23 cellular contexts compared by ENCODE assay signal in the genomic region with DNA sequence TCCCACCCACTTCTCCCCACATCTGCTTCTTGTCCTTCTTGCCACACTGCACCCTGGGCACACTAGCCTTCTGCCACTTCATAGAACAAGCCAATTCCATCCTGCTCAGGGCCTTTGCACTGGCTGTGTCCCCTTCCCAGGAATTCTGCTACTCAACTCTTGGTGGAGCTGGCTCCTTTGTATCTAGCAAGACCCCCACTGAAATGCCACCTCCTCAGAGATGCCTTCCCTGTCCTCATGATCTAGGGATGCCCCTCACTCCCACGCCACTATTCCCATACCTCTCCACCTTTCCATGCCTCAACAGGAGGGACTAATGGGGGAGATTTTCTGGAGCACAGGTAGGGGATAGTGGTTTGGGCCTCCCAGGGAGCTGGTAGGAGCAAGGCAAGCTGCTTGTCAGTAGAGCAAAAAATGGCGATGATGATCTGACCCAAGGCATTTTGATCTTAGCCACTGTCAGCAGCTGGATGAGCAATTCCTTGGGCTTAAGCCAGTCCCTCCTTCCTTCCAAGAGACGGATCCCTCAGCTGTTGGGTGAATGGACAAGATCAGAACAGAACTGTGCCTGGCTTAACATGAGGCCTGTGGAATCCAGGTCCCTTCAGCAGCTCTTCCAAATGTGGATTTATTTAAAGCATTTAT. TPM values are rescaled to one million over a fixed set of nuclear protein-coding genes. Genes with fewer than 3 reads are reported as not detected.
DNase-seq lines count a peak whose midpoint lies in the region; ATAC-seq and TF ChIP-seq lines count a peak whose summit lies in the region.
"Had no signal": no experiment of that assay in that cellular context is flagged by ENCODE, and none has a peak within 500 bp of the region (broad histone marks: within the 10 kb centered on the region; RNA-seq: fewer than 3 reads in every experiment).

No MANE protein-coding gene starts in this region.

- no TSS peak for BruUV-seq in IMR-90 (replicated peaks; lab: Mats Ljungman, UMichigan)

- no CpG with 5 or more reads among the region's 3 CpGs for WGBS in IMR-90 (ENCODE audit: extremely low coverage in 2 of 2, insufficient read length in 1 of 2), 2 experiments
- 55% methylated on average over 3 of the region's 3 CpGs for WGBS in esophagus muscularis mucosa

- H3K9me1 ChIP-seq in IMR-90 (ENCODE audit: insufficient read depth, low read length), result no peaks in the 10 kb centered on the region

- H3K27me3 ChIP-seq in IMR-90 (ENCODE audit: control insufficient read depth, insufficient read depth, low read length), result peaks cover 30% of the 10 kb centered on the region
- H3K27me3 ChIP-seq in esophagus muscularis mucosa, result no peaks in the 10 kb centered on the region
- H3K27me3 ChIP-seq: esophagus squamous epithelium, transverse colon had no signal

- no peak overlapping the region for H2BK15ac ChIP-seq in IMR-90 (ENCODE audit: low read depth, low read length)

- H3K9ac ChIP-seq in IMR-90 (ENCODE audit: low read depth, low read length), result no peak overlapping the region

- no peak overlapping the region for H3K56ac ChIP-seq in IMR-90 (ENCODE audit: extremely low read depth, insufficient read depth, low read length)

- H2AFZ ChIP-seq in IMR-90 (replicated peaks; ENCODE audit: low read length, poor library complexity), result no peak overlapping the region

- H3K27me3 Mint-ChIP-seq in osteocyte (ENCODE audit: unreplicated experiment), result peaks cover 64% of the 10 kb centered on the region

- H2BK20ac ChIP-seq in IMR-90 (ENCODE audit: low read depth, low read length), result no peak overlapping the region

- no peak overlapping the region for H3K4me3 Mint-ChIP-seq in osteocyte (ENCODE audit: unreplicated experiment)
- H3K4me3 Mint-ChIP-seq: B cell had no signal

- DNase-seq in EH (ENCODE audit: low read depth), result peak; percentile 41
- peak; percentile 28 for DNase-seq in IMR-90
- DNase-seq in esophagus muscularis mucosa (ENCODE audit: extremely low spot score), result peak; percentile 64
- peak; percentile 64 for DNase-seq in osteocyte (ENCODE audit: extremely low spot score, unreplicated experiment)
- DNase-seq in medulla oblongata (ENCODE audit: extremely low spot score), result no peak
- no peak for DNase-seq in GM10248 (ENCODE audit: extremely low spot score)
- DNase-seq in occipital lobe (lab: John Stamatoyannopoulos, UW), result no peak
- DNase-seq: amniotic stem cell; Caco-2; central memory CD4-positive, alpha-beta T cell; effector CD4-positive, alpha-beta T cell; esophagus squamous epithelium; H7; lower lobe of right lung; NCI-H1694; stimulated activated CD4-positive, alpha-beta T cell treated with anti-CD3 and anti-CD28 coated beads, Interleukin-2, amount 100 ng/mL, for 24 hours; stimulated activated naive CD8-positive, alpha-beta T cell treated with anti-CD3 and anti-CD28 coated beads, Interleukin-15, Interleukin-2, amounts not matched to agents 100 U/mL and 50 U/mL, for 24 hours; transverse colon had no signal

- CTCF ChIA-PET in IMR-90 (lab: Yijun Ruan, JAX) (no interaction called here), GM10248 (lab: Yijun Ruan, JAX) (interaction anchor here (1.1 to 1.7 kb wide), 2 partner anchors 9 to 42 kb away, joined by 3 to 10 read pairs; no protein-coding TSS in a partner anchor)

- H3K36me3 ChIP-seq in IMR-90 (ENCODE audit: control insufficient read depth, insufficient read depth, low read length), result no peaks in the 10 kb centered on the region
- H3K36me3 ChIP-seq in esophagus muscularis mucosa, result no peaks in the 10 kb centered on the region
- H3K36me3 ChIP-seq: esophagus squamous epithelium, lower lobe of right lung, transverse colon had no signal

- ATAC-seq in IMR-90 (ENCODE audit: low read depth) (no peak), HG03159 (IDR thresholded peaks at IDR 0.05; ENCODE audit: unreplicated experiment) (no peak)
- ATAC-seq: activated CD4-positive, CD25-positive, alpha-beta regulatory T cell treated with anti-CD3 and anti-CD28 coated beads, Interleukin-2, amount 50 U/mL, for 24 hours; HepG2; lower lobe of right lung; SK-N-SH treated with all-trans-retinoic acid at 6 μM for 48 hours; stimulated activated naive CD8-positive, alpha-beta T cell treated with anti-CD3 and anti-CD28 coated beads, Interleukin-15, Interleukin-2, amounts not matched to agents 100 U/mL and 50 U/mL, for 24 hours had no signal

- H3K4me3 ChIP-seq in IMR-90 (ENCODE audit: insufficient read depth, low read depth, low read length) (no peak overlapping the region), esophagus muscularis mucosa (no peak overlapping the region)
- H3K4me3 ChIP-seq: esophagus squamous epithelium, lower lobe of right lung, transverse colon had no signal

- no peak overlapping the region for H3K4me2 ChIP-seq in IMR-90 (ENCODE audit: low read depth, low read length)

- H3K4me1 ChIP-seq in IMR-90 (ENCODE audit: control insufficient read depth, insufficient read depth, low read length) (peaks cover 2% of the 10 kb centered on the region; the same call in 1 of the 2 replicates), esophagus muscularis mucosa (peaks cover 10 to 12% (median 12%) of the 10 kb centered on the region in 4 donors)
- H3K4me1 ChIP-seq: Caco-2 had no signal

- H3K9me3 Mint-ChIP-seq in osteocyte (ENCODE audit: unreplicated experiment), result no peaks in the 10 kb centered on the region

- H4K91ac ChIP-seq in IMR-90 (ENCODE audit: insufficient read depth, low read depth, low read length), result no peak overlapping the region

- intact Hi-C loops in IMR-90 (cut with micrococcal nuclease) (no loop called here), esophagus muscularis mucosa (cut with DNase I) (no loop called here)

- no peak overlapping the region for H3K23ac ChIP-seq in IMR-90 (ENCODE audit: low read depth, low read length)

- dilution Hi-C loops in IMR-90 (cut with HindIII; ENCODE audit: low sequenced_read_pairs, unreplicated experiment), result no loop called here

- H4K5ac ChIP-seq in IMR-90 (ENCODE audit: low read depth, low read length), result no peak overlapping the region

- no peak overlapping the region for H3K27ac Mint-ChIP-seq in osteocyte (ENCODE audit: unreplicated experiment)
- H3K27ac Mint-ChIP-seq: B cell had no signal

- TF ChIP-seq RAD21 in IMR-90 (IDR thresholded peaks at IDR 0.05; ENCODE audit: low read length), result no peak

- peaks cover 9% of the 10 kb centered on the region for H3K4me1 Mint-ChIP-seq in osteocyte (ENCODE audit: unreplicated experiment)

- no peak overlapping the region for H3K4ac ChIP-seq in IMR-90 (ENCODE audit: low read depth, low read length)

- no peak overlapping the region for H3K27ac ChIP-seq in IMR-90 (ENCODE audit: insufficient read depth, low read length)
- no peak overlapping the region for H3K27ac ChIP-seq in esophagus muscularis mucosa (replicated peaks in 1 of 4)
- H3K27ac ChIP-seq: esophagus squamous epithelium, lower lobe of right lung, transverse colon had no signal

- H4K8ac ChIP-seq in IMR-90 (ENCODE audit: low read depth in 2 of 2, low read length in 2 of 2), result no peak overlapping the region

- no peak for TF ChIP-seq EP300 in esophagus muscularis mucosa (IDR thresholded peaks at IDR 0.05)

- no peaks in the 10 kb centered on the region for H3K36me3 Mint-ChIP-seq in osteocyte (ENCODE audit: unreplicated experiment)

- no peaks in the 10 kb centered on the region for H4K20me1 ChIP-seq in IMR-90 (ENCODE audit: insufficient read depth, low read length)

- no peak overlapping the region for H3K18ac ChIP-seq in IMR-90 (ENCODE audit: low read depth, low read length)

- H3K9me3 ChIP-seq in IMR-90 (ENCODE audit: control insufficient read depth, insufficient read depth, low read length) (no peaks in the 10 kb centered on the region), esophagus muscularis mucosa (no peaks in the 10 kb centered on the region)
- H3K9me3 ChIP-seq: Caco-2, esophagus squamous epithelium, lower lobe of right lung, transverse colon had no signal

- TF ChIP-seq POLR2A in IMR-90 (IDR thresholded peaks at IDR 0.05; ENCODE audit: low read depth, low read length) (no peak), esophagus muscularis mucosa (IDR thresholded peaks at IDR 0.05; ENCODE audit: low read depth) (no peak)

- in situ Hi-C loops in IMR-90 (cut with MboI; ENCODE audit: low sequenced_read_pairs), result no loop called here

- peaks cover 0 to 1% of the 10 kb centered on the region in 2 experiments; a peak in 1 of 4 replicates for H3K79me1 ChIP-seq in IMR-90 (ENCODE audit: low read depth in 1 of 2, low read length in 2 of 2)

- H2BK120ac ChIP-seq in IMR-90 (ENCODE audit: low read depth, low read length), result no peak overlapping the region

- H2BK5ac ChIP-seq in IMR-90 (ENCODE audit: low read depth, low read length, poor library complexity, severe bottlenecking), result no peak overlapping the region

- TF ChIP-seq CTCF in IMR-90 (conservative IDR thresholded peaks at IDR 0.05; ENCODE audit: low read depth, low read length) (no peak), esophagus muscularis mucosa (IDR thresholded peaks at IDR 0.05) (no peak), osteocyte (IDR thresholded peaks at IDR 0.05) (no peak), GM10248 (IDR thresholded peaks at IDR 0.05; ENCODE audit: control extremely low read depth, extremely low read depth, low read depth, missing control alignments) (no peak)

- no peak overlapping the region for H3K14ac ChIP-seq in IMR-90 (replicated peaks; ENCODE audit: low read depth, low read length)

- H2AK9ac ChIP-seq in IMR-90 (replicated peaks; ENCODE audit: low read depth, low read length, poor library complexity), result no peak overlapping the region

- POLR2A ChIA-PET in IMR-90 (lab: Charles Lee; ENCODE audit: unreplicated experiment) (no interaction called here), GM10248 (lab: Yijun Ruan, JAX) (no interaction called here)

- no peak overlapping the region for H2AK5ac ChIP-seq in IMR-90 (ENCODE audit: low read depth, low read length)

TF ChIP-seq in IMR-90, 13 proteins besides CTCF, POLR2A, EP300 and RAD21 (continues in another document):
- TF ChIP-seq CHD1 (IDR thresholded peaks at IDR 0.05; ENCODE audit: low read depth, low read length) (no peak), RCOR1 (IDR thresholded peaks at IDR 0.05; ENCODE audit: insufficient replicate concordance, low read length) (no peak), MAZ (IDR thresholded peaks at IDR 0.05; ENCODE audit: borderline replicate concordance, low read depth, low read length) (no peak), BHLHE40 (IDR thresholded peaks at IDR 0.05; ENCODE audit: low read depth, low read length) (no peak), MXI1 (IDR thresholded peaks at IDR 0.05; ENCODE audit: borderline replicate concordance, low read depth, low read length) (no peak), CEBPB (IDR thresholded peaks at IDR 0.05; ENCODE audit: low read depth, low read length) (no peak), NFE2L2 (IDR thresholded peaks at IDR 0.05; ENCODE audit: low read depth, low read length) (no peak), FOS (IDR thresholded peaks at IDR 0.05; ENCODE audit: low read depth, low read length) (no peak), RFX5 (IDR thresholded peaks at IDR 0.05; ENCODE audit: low read depth, low read length) (no peak), SMC3 (IDR thresholded peaks at IDR 0.05; ENCODE audit: low read depth, low read length) (no peak)

RNA-seq across cellular contexts. Expression of gene PRDM11, which starts 4.1 kb away (rescaled TPM):
- 1.7 and 2.2 TPM in 2 replicates for total RNA-seq in IMR-90 (2012; rRNA removed)
- polyA plus RNA-seq in IMR-90 (2012; rRNA removed), result 2.2 and 2.7 TPM in 2 replicates
- 1.4 and 2.7 TPM in 2 replicates for polyA plus RNA-seq in IMR-90 (2012; cell fraction: cytosol; rRNA removed)
- 4.6 and 5.9 TPM in 2 replicates for polyA plus RNA-seq in IMR-90 (2012; cell fraction: nucleus; rRNA removed; ENCODE audit: low replicate concordance)
- total RNA-seq in esophagus muscularis mucosa, result 10 to 100 TPM; 29.5 to 43.2 (median 33.5) TPM
- 22.9 and 25.4 TPM in 2 replicates for total RNA-seq in osteocyte
- total RNA-seq in occipital lobe, result 6.2 TPM

Comparison
In these comparisons a context has a peak if more than half of its experiments do, and no peak if none do; other contexts are left out.
1. DNase-seq: peak in EH (single experiment), IMR-90 (single experiment), esophagus muscularis mucosa (single experiment) and osteocyte (single experiment); none in medulla oblongata (single experiment), GM10248 (single experiment) and occipital lobe (single experiment).